Comparison of ENCODE assay signal across 24 cellular contexts in the genomic region with DNA sequence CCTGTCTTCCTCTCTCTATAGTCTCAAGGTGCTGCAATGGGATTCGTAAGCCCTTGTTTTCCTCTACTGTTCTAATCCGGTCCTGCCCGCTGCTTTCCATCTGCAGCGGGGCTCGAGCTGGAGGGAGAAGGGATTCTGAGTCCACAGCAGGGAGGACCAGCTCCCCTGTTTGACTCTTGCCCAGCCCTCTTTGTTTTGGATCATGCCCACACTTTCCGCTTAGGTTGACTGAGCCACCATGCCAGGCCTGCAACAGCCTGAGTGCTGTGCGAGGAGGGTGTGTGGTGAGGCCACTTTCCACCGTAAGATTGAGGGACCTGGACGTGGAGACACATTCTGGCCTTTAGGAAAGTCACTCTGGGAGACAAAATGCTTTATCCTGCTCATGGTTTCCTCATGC. TPM values are rescaled to one million over a fixed set of nuclear protein-coding genes. Genes with fewer than 3 reads are reported as not detected.
A peak's percentile ranks its signal among the peaks of the same experiment; 100 is the strongest.
DNase-seq lines count a peak whose midpoint lies in the region; ATAC-seq and TF ChIP-seq lines count a peak whose summit lies in the region.
"Had no signal": no experiment of that assay in that cellular context is flagged by ENCODE, and none has a peak within 500 bp of the region (broad histone marks: within the 10 kb centered on the region; RNA-seq: fewer than 3 reads in every experiment).

No MANE protein-coding gene starts in this region.

- H3K9me3 Mint-ChIP-seq in endodermal cell (no peaks in the 10 kb centered on the region), neural crest cell (no peaks in the 10 kb centered on the region)
- H3K9me3 Mint-ChIP-seq: CD14-positive monocyte; CD4-positive, alpha-beta T cell; CD8-positive, alpha-beta memory T cell; GM23338; H9 had no signal

- in situ Hi-C loops in G401 (cut with HindIII; ENCODE audit: low sequenced_read_pairs): no loop called here

- no peak overlapping the region for H3K9ac ChIP-seq in endodermal cell (ENCODE audit: extremely low read depth, low read length, poor library complexity, severe bottlenecking)
- H3K9ac ChIP-seq: BLaER1 treated with 17β-estradiol and CSF1 and Interleukin-3, amounts not matched to agents 10 nM and 100 nM had no signal

- H3K4me1 ChIP-seq in endodermal cell (ENCODE audit: control insufficient read depth, insufficient read depth, low read length): no peaks in the 10 kb centered on the region
- H3K4me1 ChIP-seq: A549, BE2C had no signal

- no peak overlapping the region for H3K27ac ChIP-seq in endodermal cell (ENCODE audit: low read depth, low read length)
- H3K27ac ChIP-seq: A549; BLaER1 treated with 17β-estradiol and CSF1 and Interleukin-3, amounts not matched to agents 10 nM and 100 nM had no signal

- H3K27me3 ChIP-seq in endodermal cell (ENCODE audit: control insufficient read depth, insufficient read depth, low read length, poor library complexity, severe bottlenecking): no peaks in the 10 kb centered on the region
- H3K27me3 ChIP-seq: BE2C; BLaER1 treated with 17β-estradiol and CSF1 and Interleukin-3, amounts not matched to agents 10 nM and 100 nM had no signal

- H3K4me1 Mint-ChIP-seq in T-helper 17 cell: peaks cover 6% of the 10 kb centered on the region
- H3K4me1 Mint-ChIP-seq in endodermal cell: no peaks in the 10 kb centered on the region
- H3K4me1 Mint-ChIP-seq in neural crest cell: peaks cover 2% of the 10 kb centered on the region
- H3K4me1 Mint-ChIP-seq: CD14-positive monocyte; CD8-positive, alpha-beta memory T cell had no signal

- H3K4me3 Mint-ChIP-seq in T-helper 17 cell (no peak overlapping the region), endodermal cell (no peak overlapping the region), neural crest cell (no peak overlapping the region)
- H3K4me3 Mint-ChIP-seq: CD14-positive monocyte; CD4-positive, alpha-beta T cell; CD8-positive, alpha-beta memory T cell; GM23338; H9 had no signal

- peaks cover 15% of the 10 kb centered on the region for H3K36me3 Mint-ChIP-seq in T-helper 17 cell (ENCODE audit: low read depth)
- peaks cover 62% of the 10 kb centered on the region for H3K36me3 Mint-ChIP-seq in endodermal cell (ENCODE audit: low read depth)
- H3K36me3 Mint-ChIP-seq in neural crest cell (ENCODE audit: low read depth): peaks cover 5% of the 10 kb centered on the region

- H3K27ac Mint-ChIP-seq in T-helper 17 cell (peak overlapping the region; percentile 39), endodermal cell (no peak overlapping the region), neural crest cell (ENCODE audit: unreplicated experiment) (peak overlapping the region; percentile 86)
- H3K27ac Mint-ChIP-seq: CD14-positive monocyte; CD4-positive, alpha-beta T cell; GM23338 had no signal

- H3K36me3 ChIP-seq in endodermal cell (ENCODE audit: control insufficient read depth, insufficient read depth, low read length): peaks cover 56% of the 10 kb centered on the region

- DNase-seq in G401 (ENCODE audit: low spot score): peak; percentile 67
- no peak for DNase-seq in T-helper 17 cell
- DNase-seq in endodermal cell: peak; percentile 9
- no peak for DNase-seq in neural crest cell (ENCODE audit: low read depth, low spot score)
- no peak for DNase-seq in nucleus accumbens (lab: John Stamatoyannopoulos, UW)
- no peak for DNase-seq in NCI-H2196 (lab: John Stamatoyannopoulos, UW; ENCODE audit: unreplicated experiment)
- DNase-seq: 8988T; ACHN; AML-193; BE2C; CD4-positive, alpha-beta T cell; CD8-positive, alpha-beta memory T cell; DMS 273 treated with DMSO at 0.1 percent for 48 hours; DMS79; EL; GF-D8; H9 had no signal

- WGBS in endodermal cell (ENCODE audit: insufficient coverage in 1 of 2, insufficient read length in 1 of 2), 2 experiments: 95 to 99% methylated on average over 9 of the region's 9 CpGs

- H3K27me3 Mint-ChIP-seq in T-helper 17 cell (no peaks in the 10 kb centered on the region), endodermal cell (ENCODE audit: insufficient read depth) (no peaks in the 10 kb centered on the region), neural crest cell (ENCODE audit: low read depth) (no peaks in the 10 kb centered on the region)
- H3K27me3 Mint-ChIP-seq: CD4-positive, alpha-beta T cell; CD8-positive, alpha-beta memory T cell had no signal

- TF ChIP-seq CTCF in endodermal cell (conservative IDR thresholded peaks at IDR 0.05) (no peak), neural crest cell (conservative IDR thresholded peaks at IDR 0.05) (no peak)

- H3K4me3 ChIP-seq in endodermal cell (ENCODE audit: low read length): no peak overlapping the region
- H3K4me3 ChIP-seq: A549; BLaER1 treated with 17β-estradiol and CSF1 and Interleukin-3, amounts not matched to agents 10 nM and 100 nM; GM23338 had no signal

- H3K9me3 ChIP-seq in T-helper 17 cell (ENCODE audit: control insufficient read depth, low read length, poor library complexity, severe bottlenecking): no peaks in the 10 kb centered on the region
- no peaks in the 10 kb centered on the region for H3K9me3 ChIP-seq in endodermal cell (ENCODE audit: control insufficient read depth, low read length)
- H3K9me3 ChIP-seq: A549; BE2C; BLaER1 treated with 17β-estradiol and CSF1 and Interleukin-3, amounts not matched to agents 10 nM and 100 nM had no signal

- ATAC-seq in T-helper 17 cell (no peak), HG03520 (IDR thresholded peaks at IDR 0.05; ENCODE audit: unreplicated experiment) (no peak), HG02642 (IDR thresholded peaks at IDR 0.05; ENCODE audit: poor library complexity, unreplicated experiment) (no peak)
- ATAC-seq: A549, GM23338, HCT116 had no signal

RNA-seq across cellular contexts. Expression of a gene that starts 58.3 kb away (rescaled TPM):
- 49.5 and 54.7 TPM in 2 replicates for total RNA-seq in G401 (2014; rRNA removed; shearing (Covaris generic))
- total RNA-seq in T-helper 17 cell (10 to 100 TPM; 46.7 to 52.6 TPM), endodermal cell (10 to 100 TPM; 32.7 to 33.6 TPM), neural crest cell (41.2 and 42.8 TPM in 2 replicates)
- polyA plus RNA-seq in endodermal cell (2013, experiment 1 of 2): 26.2 TPM
- polyA plus RNA-seq in endodermal cell (2013, experiment 2 of 2): 26.1 TPM

Comparison
In these comparisons a context has a peak if more than half of its experiments do, and no peak if none do; other contexts are left out.
1. DNase-seq: peak in G401 (single experiment) and endodermal cell (single experiment); none in T-helper 17 cell (0 of 3), neural crest cell (single experiment), nucleus accumbens (0 of 56) and NCI-H2196 (single experiment).